In genomic region chr15:84598993-84599392, GRCh38 we compare ENCODE assay signal across 1 cellular context.
TF ChIP-seq lines count a peak whose summit lies in the region.

No MANE protein-coding gene starts in this region.

TF ChIP-seq in HCT116, 20 proteins besides CTCF, POLR2A, EP300 and RAD21:
- TF ChIP-seq EGR1 (IDR thresholded peaks at IDR 0.05; ENCODE audit: low read depth) (no peak), POLR2AphosphoS5 (IDR thresholded peaks at IDR 0.05; ENCODE audit: low read depth, low read length) (no peak), JUND (IDR thresholded peaks at IDR 0.05) (no peak), SRF (IDR thresholded peaks at IDR 0.05; ENCODE audit: low read depth) (no peak), EZH2phosphoT487 (IDR thresholded peaks at IDR 0.05; ENCODE audit: borderline replicate concordance) (no peak)
TF ChIP-seq in HCT116: peak in this region for 0.
